Comparison of ENCODE assay signal across 8 cellular contexts in the genomic region with DNA sequence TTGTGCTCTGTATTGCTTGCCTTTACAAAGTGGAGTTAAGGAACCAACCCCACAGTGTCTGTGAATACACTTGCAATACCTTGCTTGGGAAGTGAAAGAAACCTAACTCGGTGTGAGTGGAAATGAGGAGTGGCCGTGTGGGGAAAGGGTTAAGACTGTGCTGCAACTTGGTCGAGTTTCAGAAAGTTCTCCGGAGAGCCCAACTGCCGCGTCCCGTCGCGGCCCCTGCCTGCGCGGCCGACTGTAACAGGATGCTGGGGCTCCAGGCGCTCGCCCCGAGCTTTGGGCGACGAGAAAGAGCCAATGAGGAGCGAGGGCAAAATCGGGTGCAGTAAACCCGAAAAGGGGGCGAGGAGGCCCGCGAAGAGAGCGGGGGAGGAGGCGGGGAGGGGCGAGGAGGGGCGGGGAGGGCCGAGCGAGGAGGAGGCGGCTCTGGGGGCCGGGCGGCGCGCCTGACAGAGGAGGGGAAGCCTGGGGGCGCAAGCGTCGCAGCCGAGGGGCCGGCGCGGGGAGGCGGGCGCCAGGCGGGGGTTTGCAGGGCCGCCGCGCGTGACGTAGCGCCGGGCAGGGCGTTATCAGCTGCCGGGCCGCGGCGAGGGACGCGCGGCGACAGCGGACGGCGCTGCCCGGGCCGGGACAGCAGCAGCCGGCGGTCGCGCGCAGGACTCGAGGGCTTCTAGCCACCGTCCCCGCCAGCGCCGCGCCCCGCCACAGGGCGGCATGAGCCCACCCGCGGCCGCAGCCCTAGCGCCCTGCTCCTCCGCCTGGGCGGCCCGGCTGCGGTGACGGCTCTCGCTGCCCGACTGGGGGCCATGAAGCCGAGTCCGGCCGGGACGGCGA. TPM values are rescaled to one million over a fixed set of nuclear protein-coding genes. Genes with fewer than 3 reads are reported as not detected.
A peak's percentile ranks its signal among the peaks of the same experiment; 100 is the strongest.
DNase-seq lines count a peak whose midpoint lies in the region; ATAC-seq and TF ChIP-seq lines count a peak whose summit lies in the region.

A gene with protein sequence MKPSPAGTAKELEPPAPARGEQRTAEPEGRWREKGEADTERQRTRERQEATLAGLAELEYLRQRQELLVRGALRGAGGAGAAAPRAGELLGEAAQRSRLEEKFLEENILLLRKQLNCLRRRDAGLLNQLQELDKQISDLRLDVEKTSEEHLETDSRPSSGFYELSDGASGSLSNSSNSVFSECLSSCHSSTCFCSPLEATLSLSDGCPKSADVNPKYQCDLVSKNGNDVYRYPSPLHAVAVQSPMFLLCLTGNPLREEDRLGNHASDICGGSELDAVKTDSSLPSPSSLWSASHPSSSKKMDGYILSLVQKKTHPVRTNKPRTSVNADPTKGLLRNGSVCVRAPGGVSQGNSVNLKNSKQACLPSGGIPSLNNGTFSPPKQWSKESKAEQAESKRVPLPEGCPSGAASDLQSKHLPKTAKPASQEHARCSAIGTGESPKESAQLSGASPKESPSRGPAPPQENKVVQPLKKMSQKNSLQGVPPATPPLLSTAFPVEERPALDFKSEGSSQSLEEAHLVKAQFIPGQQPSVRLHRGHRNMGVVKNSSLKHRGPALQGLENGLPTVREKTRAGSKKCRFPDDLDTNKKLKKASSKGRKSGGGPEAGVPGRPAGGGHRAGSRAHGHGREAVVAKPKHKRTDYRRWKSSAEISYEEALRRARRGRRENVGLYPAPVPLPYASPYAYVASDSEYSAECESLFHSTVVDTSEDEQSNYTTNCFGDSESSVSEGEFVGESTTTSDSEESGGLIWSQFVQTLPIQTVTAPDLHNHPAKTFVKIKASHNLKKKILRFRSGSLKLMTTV (plus strand): TSS at position 572 of the 840 bp plus-strand sequence. CDS start 241 bp downstream, at position 813.

- no peaks in the 10 kb centered on the region for H3K9me3 ChIP-seq in SJCRH30 (replicated peaks)
- no peaks in the 10 kb centered on the region for H3K9me3 ChIP-seq in left ventricle myocardium inferior (replicated peaks)

- DNase-seq in AG08395 (ENCODE audit: low spot score): peak; percentile 63
- DNase-seq in SJCRH30: peak; percentile 85 to 86
- peak; percentile 46 for DNase-seq in amniotic stem cell (lab: John Stamatoyannopoulos, UW)
- DNase-seq in left ventricle myocardium inferior: peak; percentile 76
- DNase-seq in posterior cingulate gyrus: peak in 9 of 10 donors; percentile 31 to 93 (median 63)
- DNase-seq in MV-4-11 (lab: John Stamatoyannopoulos, UW): no peak

- H3K27me3 ChIP-seq in SJCRH30 (no peaks in the 10 kb centered on the region), left ventricle myocardium inferior (ENCODE audit: low read depth) (peaks cover 12% of the 10 kb centered on the region)

- H3K27ac ChIP-seq in SJCRH30: peak within 1 kb of the TSS; percentile 46
- peak within 1 kb of the TSS; percentile 90 for H3K27ac ChIP-seq in left ventricle myocardium inferior (replicated peaks)

- intact Hi-C loops in left ventricle myocardium inferior (cut with micrococcal nuclease): loop anchor here (10.0 kb wide), 1 partner anchor 387 kb away; no protein-coding TSS in a partner anchor
- intact Hi-C loops in posterior cingulate gyrus (cut with DNase I): loop anchor here (5.0 to 10.0 kb wide), 3 partner anchors 135 to 487 kb away; no protein-coding TSS in a partner anchor

- peak within 1 kb of the TSS; percentile 67 for H3K4me3 ChIP-seq in SJCRH30
- peak within 1 kb of the TSS; percentile 78 for H3K4me3 ChIP-seq in left ventricle myocardium inferior

- H3K36me3 ChIP-seq in SJCRH30 (no peaks in the 10 kb centered on the region), left ventricle myocardium inferior (no peaks in the 10 kb centered on the region)

- H3K4me1 ChIP-seq in SJCRH30 (peaks cover 24% of the 10 kb centered on the region), left ventricle myocardium inferior (peaks cover 49% of the 10 kb centered on the region)

- no peak for TF ChIP-seq CTCF in left ventricle myocardium inferior (IDR thresholded peaks at IDR 0.05; ENCODE audit: borderline replicate concordance)

- ATAC-seq in GM18867 (IDR thresholded peaks at IDR 0.05; ENCODE audit: unreplicated experiment) (peak; percentile 63), HG03025 (IDR thresholded peaks at IDR 0.05; ENCODE audit: low FRiP score, unreplicated experiment) (peak; percentile 54)

RNA-seq across cellular contexts. Expression of the gene that starts here (rescaled TPM):
- 4.2 and 5.4 TPM in 2 replicates for total RNA-seq in SJCRH30 (2014; rRNA removed; shearing (Covaris generic))
- 3.4 TPM for total RNA-seq in left ventricle myocardium inferior
